Comparison of ENCODE assay signal across 33 cellular contexts in the genomic region with DNA sequence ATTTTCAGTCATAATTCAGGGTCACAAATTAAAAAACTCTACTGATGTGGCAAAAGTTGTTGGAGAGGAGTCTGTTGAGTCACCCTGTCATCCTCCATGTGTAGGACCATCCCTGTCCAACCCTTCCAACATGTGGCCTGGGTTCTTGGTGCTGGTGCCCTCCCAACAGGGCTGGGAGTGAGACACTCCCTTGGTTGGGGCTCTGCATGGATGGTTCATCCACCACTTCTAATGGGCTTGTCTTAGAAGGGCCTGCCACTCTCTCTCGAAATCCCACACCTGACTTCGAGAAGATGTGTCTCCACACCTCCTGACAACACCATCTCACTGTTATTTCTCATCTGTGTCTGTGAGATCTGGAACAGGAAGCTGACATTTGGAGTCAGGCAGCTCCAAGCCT.
"Had no signal": no experiment of that assay in that cellular context is flagged by ENCODE, and none has a peak within 500 bp of the region (broad histone marks: within the 10 kb centered on the region; RNA-seq: fewer than 3 reads in every experiment).

No MANE protein-coding gene starts in this region.

- H3K27ac ChIP-seq: adrenal gland, body of pancreas, brain microvascular endothelial cell, breast epithelium, VCaP had no signal

- H3K36me3 ChIP-seq: adrenal gland, brain microvascular endothelial cell, breast epithelium had no signal

- H3K27me3 ChIP-seq: adrenal gland, body of pancreas, brain microvascular endothelial cell, breast epithelium had no signal

- ATAC-seq: activated CD8-positive, alpha-beta T cell treated with anti-CD3 and anti-CD28 coated beads for 36 hours; activated naive CD4-positive, alpha-beta T cell treated with anti-CD3 and anti-CD28 coated beads, Interleukin-2, amount 50 U/mL, for 72 hours; activated T-cell treated with anti-CD3 and anti-CD28 coated beads, Interleukin-2, amount 50 U/mL, for 4 hours; activated T-cell treated with anti-CD3 and anti-CD28 coated beads, Interleukin-2, amount 50 U/mL, for 72 hours; activated T-helper 17 cell treated with anti-CD3 and anti-CD28 coated beads, Interleukin-2, amount 50 U/mL, for 72 hours; body of pancreas had no signal

- H3K9me3 ChIP-seq: adrenal gland had no signal

- DNase-seq: activated B cell treated with CpG ODN at 0.5 μM for 24 hours; activated CD4-positive, alpha-beta memory T cell treated with anti-CD3 and anti-CD28 coated beads for 36 hours; activated CD4-positive, alpha-beta T cell treated with anti-CD3 and anti-CD28 coated beads for 4 hours; activated CD4-positive, alpha-beta T cell treated with anti-CD3 and anti-CD28 coated beads, Interleukin-2, amount 10 ng/mL, durations not matched to agents 24 days and 14 days; activated CD4-positive, alpha-beta T cell treated with anti-CD3 and anti-CD28 coated beads, Interleukin-2, amount 50 U/mL, for 1 hour; activated CD4-positive, alpha-beta T cell treated with anti-CD3 and anti-CD28 coated beads, Interleukin-2, amount 50 U/mL, for 4 hours; activated CD4-positive, CD25-positive, alpha-beta regulatory T cell treated with anti-CD3 and anti-CD28 coated beads, Interleukin-2, amount 50 U/mL, for 72 hours; activated CD8-positive, alpha-beta memory T cell treated with anti-CD3 and anti-CD28 coated beads, Interleukin-2, amount 50 U/mL, for 4 hours; activated CD8-positive, alpha-beta T cell treated with anti-CD3 and anti-CD28 coated beads for 36 hours; activated effector memory CD4-positive, alpha-beta T cell treated with anti-CD3 and anti-CD28 coated beads, Interleukin-2, amount 50 U/mL, for 16 hours; activated gamma-delta T cell treated with Interleukin-2 at 50 U/mL for 16 hours; activated naive CD4-positive, alpha-beta T cell; activated naive CD4-positive, alpha-beta T cell treated with anti-CD3 and anti-CD28 coated beads for 36 hours; activated naive CD4-positive, alpha-beta T cell treated with anti-CD3 and anti-CD28 coated beads, Interleukin-2, amount 50 U/mL, for 16 hours; activated naive CD8-positive, alpha-beta T cell treated with anti-CD3 and anti-CD28 coated beads for 36 hours; activated T-cell treated with anti-CD3 and anti-CD28 coated beads for 4 hours; activated T-cell treated with anti-CD3 and anti-CD28 coated beads, Interleukin-2, amount 50 U/mL, for 1 hour; activated T-cell treated with anti-CD3 and anti-CD28 coated beads, Interleukin-2, amount 50 U/mL, for 4 hours; activated T-cell treated with anti-CD3 and anti-CD28 coated beads, Interleukin-2, amount 50 U/mL, for 72 hours; amniotic stem cell; aorta; body of pancreas; brain microvascular endothelial cell; central memory CD4-positive, alpha-beta T cell; T-helper 2 cell; T-helper 9 cell had no signal

- H3K4me3 ChIP-seq: adrenal gland, body of pancreas, breast epithelium had no signal

- H3K4me1 ChIP-seq: adrenal gland, body of pancreas, breast epithelium had no signal

- FAIRE-seq: astrocyte, TTC549 had no signal
